In genomic region chr2:127072970-127073369, GRCh38 we compare ENCODE assay signal across 18 cellular contexts. TPM values are rescaled to one million over a fixed set of nuclear protein-coding genes. Genes with fewer than 3 reads are reported as not detected.
DNase-seq lines count a peak whose midpoint lies in the region; ATAC-seq, FAIRE-seq and TF ChIP-seq lines count a peak whose summit lies in the region.
"Had no signal": no experiment of that assay in that cellular context is flagged by ENCODE, and none has a peak within 500 bp of the region (broad histone marks: within the 10 kb centered on the region; RNA-seq: fewer than 3 reads in every experiment).

No MANE protein-coding gene starts in this region.

- H3K9me3 ChIP-seq in right cardiac atrium (ENCODE audit: control insufficient read depth, low read length) = no peaks in the 10 kb centered on the region
- H3K9me3 ChIP-seq in heart left ventricle = no peaks in the 10 kb centered on the region
- no peaks in the 10 kb centered on the region for H3K9me3 ChIP-seq in vagina
- no peaks in the 10 kb centered on the region for H3K9me3 ChIP-seq in kidney (ENCODE audit: control insufficient read depth in 1 of 2, low read length in 2 of 2)

- H3K4me3 ChIP-seq in right cardiac atrium (ENCODE audit: low read length) (no peak overlapping the region), heart left ventricle (no peak overlapping the region), foreskin fibroblast (ENCODE audit: low read depth in 1 of 2, low read length in 2 of 2) (no peak overlapping the region), vagina (no peak overlapping the region), kidney (ENCODE audit: low read length in 2 of 2) (no peak overlapping the region)
- H3K4me3 ChIP-seq: SK-N-MC had no signal

- intact Hi-C loops in right cardiac atrium (cut with DNase I) (no loop called here), heart left ventricle (cut with DNase I) (loop anchor here in 3 of 10 donors (5.0 to 10.0 kb wide), 3 partner anchors 102 to 404 kb away; partner anchors contain the start of gene ERCC3 (in 1 of the 3)), vagina (cut with DNase I) (no loop called here), kidney (cut with DNase I) (no loop called here)

- no peak for FAIRE-seq in kidney (lab: Jason Lieb, UNC)

- peaks cover 0 to 7% (median 0%) of the 10 kb centered on the region in 9 donors for H3K36me3 ChIP-seq in heart left ventricle
- H3K36me3 ChIP-seq in vagina = no peaks in the 10 kb centered on the region
- peaks cover 0 to 5% of the 10 kb centered on the region in 2 donors for H3K36me3 ChIP-seq in kidney (ENCODE audit: control insufficient read depth in 1 of 2, insufficient read depth in 2 of 2, low read length in 2 of 2)

- H3K4me1 ChIP-seq in right cardiac atrium (ENCODE audit: control insufficient read depth, insufficient read depth, low read length) = no peaks in the 10 kb centered on the region
- peaks cover 0 to 19% (median 0%) of the 10 kb centered on the region in 12 donors for H3K4me1 ChIP-seq in heart left ventricle
- peaks cover 53% of the 10 kb centered on the region for H3K4me1 ChIP-seq in vagina
- peaks cover under 1 to 3% of the 10 kb centered on the region in 2 donors for H3K4me1 ChIP-seq in kidney (ENCODE audit: control insufficient read depth in 1 of 2, insufficient read depth in 1 of 2, low read depth in 1 of 2, low read length in 2 of 2)

- TF ChIP-seq CTCF in heart left ventricle (IDR thresholded peaks at IDR 0.05) (no peak), foreskin fibroblast (IDR thresholded peaks at IDR 0.05; ENCODE audit: low read depth, low read length) (no peak), vagina (IDR thresholded peaks at IDR 0.05) (no peak), kidney (IDR thresholded peaks at IDR 0.05; ENCODE audit: borderline replicate concordance, extremely low read depth, insufficient read depth) (no peak)

- ATAC-seq in right cardiac atrium = peak; percentile 20 to 25
- no peak for ATAC-seq in heart left ventricle
- no peak for ATAC-seq in GM19395 (IDR thresholded peaks at IDR 0.05; ENCODE audit: unreplicated experiment)

- DNase-seq in right cardiac atrium = no peak
- no peak for DNase-seq in heart left ventricle
- peak; percentile 48 to 82 for DNase-seq in foreskin fibroblast
- peak; percentile 83 for DNase-seq in occipital lobe (lab: John Stamatoyannopoulos, UW)
- no peak for DNase-seq in vagina (ENCODE audit: extremely low spot score in 2 of 2)
- no peak for DNase-seq in kidney
- no peak for DNase-seq in activated CD4-positive, alpha-beta T cell treated with anti-CD3 and anti-CD28 coated beads for 48 hours
- DNase-seq: ACHN; activated gamma-delta T cell treated with Interleukin-2 at 50 U/mL for 16 hours; Calu3; effector CD4-positive, alpha-beta T cell; foreskin melanocyte; GF-D8; immature natural killer cell; Karpas-422; NCI-H1417 had no signal

- WGBS in right cardiac atrium = 52% methylated on average over 15 of the region's 15 CpGs
- WGBS in heart left ventricle, 4 donors = 57 to 70% (median 64%) methylated on average over 13 to 15 of the region's 15 CpGs

- H3K27me3 ChIP-seq in right cardiac atrium (ENCODE audit: control insufficient read depth, insufficient read depth) (no peaks in the 10 kb centered on the region), heart left ventricle (no peaks in the 10 kb centered on the region), vagina (no peaks in the 10 kb centered on the region)

- no peak overlapping the region for H3K9ac ChIP-seq in kidney (ENCODE audit: low read length in 2 of 2)

- H3K27ac ChIP-seq in right cardiac atrium (ENCODE audit: low read length) (no peak overlapping the region), heart left ventricle (no peak overlapping the region), vagina (peak overlapping the region; percentile 74), kidney (ENCODE audit: low read depth in 2 of 2, low read length in 2 of 2) (no peak overlapping the region)
- H3K27ac ChIP-seq: SK-N-MC had no signal

- TF ChIP-seq POLR2A in heart left ventricle (IDR thresholded peaks at IDR 0.05) (no peak), vagina (IDR thresholded peaks at IDR 0.05) (no peak)

RNA-seq across cellular contexts. Expression of gene BIN1, which starts 34.0 kb away (rescaled TPM):
- total RNA-seq in right cardiac atrium (10 to 100 TPM in 3 of 4 donors, 1 to 10 TPM in 1; 6.6 to 12.0 (median 10.4) TPM), heart left ventricle (10 to 100 TPM; 10.9 to 22.2 (median 16.8) TPM), occipital lobe (45.2 TPM), vagina (60.9 TPM), kidney (121 TPM)
- polyA plus RNA-seq in right cardiac atrium (5.9 TPM), heart left ventricle (1 to 10 TPM; 4.3 to 9.6 TPM), kidney (ENCODE audit: insufficient read depth, low read depth, low replicate concordance) (167 TPM)

Comparison
In these comparisons a context has a peak if more than half of its experiments do, and no peak if none do; other contexts are left out.
1. ATAC-seq: peak in right cardiac atrium (2 of 2); none in heart left ventricle (0 of 4) and GM19395 (single experiment).
2. DNase-seq: peak in foreskin fibroblast (2 of 2) and occipital lobe (single experiment); none in right cardiac atrium (0 of 3), heart left ventricle (0 of 5), vagina (0 of 2), kidney (single experiment) and activated CD4-positive, alpha-beta T cell treated with anti-CD3 and anti-CD28 coated beads for 48 hours (single experiment).